Comparison of ENCODE assay signal across 11 cellular contexts in genomic region chr18:70044626-70045025, GRCh38.
DNase-seq lines count a peak whose midpoint lies in the region; ATAC-seq and TF ChIP-seq lines count a peak whose summit lies in the region.
"Had no signal": no experiment of that assay in that cellular context is flagged by ENCODE, and none has a peak within 500 bp of the region (broad histone marks: within the 10 kb centered on the region; RNA-seq: fewer than 3 reads in every experiment).

No MANE protein-coding gene starts in this region.

- no peaks in the 10 kb centered on the region for H3K27me3 ChIP-seq in ACC112 (ENCODE audit: insufficient read depth, low read length)
- no peaks in the 10 kb centered on the region for H3K27me3 ChIP-seq in adipocyte (replicated peaks; ENCODE audit: control insufficient read depth, insufficient read depth, low read length)
- no peaks in the 10 kb centered on the region for H3K27me3 ChIP-seq in hepatocyte

- intact Hi-C loops in lower leg skin (cut with DNase I; ENCODE audit: low total_unique reads), result no loop called here

- H3K27ac ChIP-seq in ACC112 (ENCODE audit: low read depth, low read length) (peak overlapping the region; percentile 92), hepatocyte (no peak overlapping the region)

- H3K4me1 ChIP-seq in ACC112 (ENCODE audit: control insufficient read depth, insufficient read depth, low read length, unreplicated experiment) (peaks cover 44% of the 10 kb centered on the region), adipocyte (ENCODE audit: control insufficient read depth, insufficient read depth, low read length) (peaks cover 52% of the 10 kb centered on the region), hepatocyte (ENCODE audit: insufficient read depth) (no peaks in the 10 kb centered on the region)

- H3K79me2 ChIP-seq in ACC112 (ENCODE audit: control insufficient read depth, insufficient read depth, low read length, unreplicated experiment) (peaks cover 5% of the 10 kb centered on the region), hepatocyte (no peaks in the 10 kb centered on the region)

- WGBS in hepatocyte (ENCODE audit: low lambda C conversion rate, missing lambda C conversion rate), result 63% methylated on average over 4 of the region's 4 CpGs
- WGBS in lower leg skin, 2 donors, result 35 to 44% methylated on average over 4 of the region's 4 CpGs

- H3K4me2 ChIP-seq in hepatocyte, result no peak overlapping the region

- H3K36me3 ChIP-seq in ACC112 (ENCODE audit: insufficient read depth, low read length) (no peaks in the 10 kb centered on the region), adipocyte (ENCODE audit: control insufficient read depth, insufficient read depth, low read length, severe bottlenecking) (no peaks in the 10 kb centered on the region), hepatocyte (replicated peaks; ENCODE audit: insufficient read depth, low read depth) (no peaks in the 10 kb centered on the region)

- H2AFZ ChIP-seq in ACC112 (ENCODE audit: low read length, unreplicated experiment) (no peak overlapping the region), hepatocyte (no peak overlapping the region)

- H4K20me1 ChIP-seq in hepatocyte (ENCODE audit: insufficient read depth, poor library complexity, severe bottlenecking), result no peaks in the 10 kb centered on the region

- H3K9me2 ChIP-seq in hepatocyte (replicated peaks; ENCODE audit: insufficient read depth), result no peaks in the 10 kb centered on the region

- peak overlapping the region; percentile 5 for H3K9ac ChIP-seq in adipocyte (ENCODE audit: low read length)

- TF ChIP-seq CTCF in HFF-Myc (IDR thresholded peaks at IDR 0.05; ENCODE audit: low read depth, low read length, missing control alignments) (no peak), hepatocyte (IDR thresholded peaks at IDR 0.05; ENCODE audit: poor library complexity) (no peak), lower leg skin (IDR thresholded peaks at IDR 0.05) (no peak)

- H3K9me3 ChIP-seq in adipocyte (ENCODE audit: control insufficient read depth, low read length) (no peaks in the 10 kb centered on the region), hepatocyte (ENCODE audit: low read depth) (no peaks in the 10 kb centered on the region)

- no peak for TF ChIP-seq POLR2A in lower leg skin (IDR thresholded peaks at IDR 0.05)

- H3K4me3 ChIP-seq in ACC112 (ENCODE audit: low read depth, low read length) (no peak overlapping the region), HFF-Myc (replicated peaks; ENCODE audit: low read depth, low read length) (no peak overlapping the region), adipocyte (ENCODE audit: low read length) (no peak overlapping the region), hepatocyte (no peak overlapping the region), lower leg skin (ENCODE audit: low read depth, poor library complexity, severe bottlenecking) (no peak overlapping the region)
- H3K4me3 ChIP-seq: lung had no signal

- DNase-seq in HFF-Myc (ENCODE audit: extremely low read depth, low read depth) (peak; percentile 71), adipocyte (ENCODE audit: low read depth) (peak; percentile 96), hepatocyte (ENCODE audit: low spot score) (peak; percentile 45), lower leg skin (ENCODE audit: low spot score in 2 of 2) (no peak), NCI-H1092 treated with DMSO at 0.1 percent for 48 hours (lab: John Stamatoyannopoulos, UW) (no peak)
- DNase-seq: COR-L47, NCI-H2171 had no signal

- ATAC-seq in HG03565 (IDR thresholded peaks at IDR 0.05; ENCODE audit: unreplicated experiment) (no peak), GM19324 (IDR thresholded peaks at IDR 0.05; ENCODE audit: low FRiP score, unreplicated experiment) (no peak)

Comparison
In these comparisons a context has a peak if more than half of its experiments do, and no peak if none do; other contexts are left out.
1. DNase-seq: peak in HFF-Myc (single experiment), adipocyte (single experiment) and hepatocyte (single experiment); none in lower leg skin (0 of 2) and NCI-H1092 treated with DMSO at 0.1 percent for 48 hours (single experiment).